Comparison of ENCODE assay signal across 9 cellular contexts in the genomic region with DNA sequence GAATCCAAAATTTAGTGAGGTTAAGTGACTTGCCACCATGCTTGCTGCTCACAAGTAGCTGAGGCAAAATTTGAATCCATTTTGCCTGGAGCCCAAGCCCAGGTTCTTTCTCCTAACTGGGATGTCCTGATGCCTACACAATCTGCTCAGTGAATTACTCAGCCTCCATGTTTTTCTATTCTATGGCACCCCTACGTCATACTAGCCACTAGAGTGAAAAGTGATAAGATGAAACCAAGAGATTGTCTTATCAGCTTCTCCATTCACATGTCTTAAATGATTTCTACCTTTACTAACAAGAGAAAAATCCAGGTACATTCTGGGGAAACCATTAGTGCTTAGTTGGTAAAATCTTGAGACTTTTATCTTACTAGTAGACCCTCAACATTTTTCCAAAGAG.
"Had no signal": no experiment of that assay in that cellular context is flagged by ENCODE, and none has a peak within 500 bp of the region (broad histone marks: within the 10 kb centered on the region; RNA-seq: fewer than 3 reads in every experiment).

No MANE protein-coding gene starts in this region.

- H3K4me2 ChIP-seq: GM23338 had no signal

- H3K36me3 ChIP-seq: HAP-1 had no signal

- H3K9ac ChIP-seq: GM23248 had no signal

- ATAC-seq: GM23338, HCT116 had no signal

- H2AFZ ChIP-seq: GM23248, GM23338 had no signal

- H3K9me3 ChIP-seq: HAP-1 had no signal

- H3K27ac ChIP-seq: GM23248 had no signal

- H3K4me3 ChIP-seq: GM23248, GM23338, HAP-1 had no signal

- DNase-seq: GM23248, GOT3, H7, H9, HCEC 1CT, HFFc6 had no signal

- H3K4me1 ChIP-seq: HAP-1 had no signal
